In genomic region chr1:21861602-21862429, GRCh38 we compare ENCODE assay signal across 13 cellular contexts. TPM values are rescaled to one million over a fixed set of nuclear protein-coding genes. Genes with fewer than 3 reads are reported as not detected.
DNase-seq lines count a peak whose midpoint lies in the region; ATAC-seq, FAIRE-seq and TF ChIP-seq lines count a peak whose summit lies in the region.
"Had no signal": no experiment of that assay in that cellular context is flagged by ENCODE, and none has a peak within 500 bp of the region (broad histone marks: within the 10 kb centered on the region; RNA-seq: fewer than 3 reads in every experiment).

No MANE protein-coding gene starts in this region.

- H3K36me3 ChIP-seq in sigmoid colon, result peaks cover 40 to 97% (median 80%) of the 10 kb centered on the region in 4 donors

- 87 to 94% methylated on average over 19 of the region's 19 CpGs for whole genome bisulfite sequencing in sigmoid colon, 2 donors

- TF ChIP-seq EP300 in sigmoid colon (IDR thresholded peaks at IDR 0.05), result no peak

- POLR2A ChIA-PET in RWPE1 (lab: Yijun Ruan, JAX; ENCODE audit: low non-redundant PET), result no interaction called here

- DNase-seq in ELR (ENCODE audit: low read depth) (peak; percentile 83), RWPE1 (ENCODE audit: low spot score) (peak; percentile 64), fibroblast of gingiva (ENCODE audit: low read depth) (peak; percentile 72), sigmoid colon (no peak), head of caudate nucleus (no peak), GM19239 (ENCODE audit: insufficient read length, low spot score) (no peak)
- DNase-seq: CD8-positive, alpha-beta memory T cell; left ventricle myocardium superior; NCI-H1092 treated with DMSO at 0.1 percent for 48 hours; NCI-H774 had no signal

- H3K4me3 ChIP-seq in sigmoid colon, result no peak overlapping the region

- H3K4me1 ChIP-seq in sigmoid colon, result peaks cover 0 to 23% (median 6%) of the 10 kb centered on the region in 4 donors

- TF ChIP-seq POLR2A in sigmoid colon (IDR thresholded peaks at IDR 0.05), result no peak

- no peaks in the 10 kb centered on the region for H3K9me3 ChIP-seq in sigmoid colon

- no peak for FAIRE-seq in GM19239 (lab: Jason Lieb, UNC)
- FAIRE-seq: endometrium had no signal

- intact Hi-C loops in sigmoid colon (cut with DNase I), result loop anchor here (10.0 kb wide), 1 partner anchor 83 kb away; no protein-coding TSS in a partner anchor
- intact Hi-C loops in head of caudate nucleus (cut with DNase I), result no loop called here

- ATAC-seq in GM19452 (IDR thresholded peaks at IDR 0.05; ENCODE audit: unreplicated experiment) (no peak), GM18909 (IDR thresholded peaks at IDR 0.05; ENCODE audit: poor library complexity, unreplicated experiment) (no peak)
- ATAC-seq: left ventricle myocardium superior had no signal

- no peaks in the 10 kb centered on the region for H3K27me3 ChIP-seq in sigmoid colon

- TF ChIP-seq CTCF in RWPE1 (conservative IDR thresholded peaks at IDR 0.05; ENCODE audit: low read depth) (no peak), sigmoid colon (IDR thresholded peaks at IDR 0.05) (no peak)

- H3K27ac ChIP-seq in RWPE1, result peak overlapping the region; percentile 64
- peak overlapping the region; percentile 70 to 88 (median 79) for H3K27ac ChIP-seq in sigmoid colon

- CTCF ChIA-PET in RWPE1 (lab: Yijun Ruan, JAX), result no interaction called here

RNA-seq across cellular contexts. Expression of gene LDLRAD2, which starts 49.8 kb away (rescaled TPM):
- 1 to 10 TPM in 1 of 4 donors, under 1 TPM in 1, not detected in 2; under 0.01 to 1.4 TPM for total RNA-seq in sigmoid colon
- 1 to 10 TPM in 1 of 3 donors, under 1 TPM in 2; under 0.01 to 1.1 (median 0.23) TPM for polyA plus RNA-seq in sigmoid colon
- total RNA-seq: CD8-positive, alpha-beta memory T cell had no signal
- polyA plus RNA-seq: CD8-positive, alpha-beta memory T cell had no signal

Comparison
In these comparisons a context has a peak if more than half of its experiments do, and no peak if none do; other contexts are left out.
1. DNase-seq: peak in ELR (single experiment), RWPE1 (single experiment) and fibroblast of gingiva (single experiment); none in sigmoid colon (single experiment), head of caudate nucleus (0 of 42) and GM19239 (single experiment).